Comparison of ENCODE assay signal across 9 cellular contexts in genomic region chr14:103716899-103717411, GRCh38. TPM values are rescaled to one million over a fixed set of nuclear protein-coding genes. Genes with fewer than 3 reads are reported as not detected.
A peak's percentile ranks its signal among the peaks of the same experiment; 100 is the strongest.
DNase-seq lines count a peak whose midpoint lies in the region; ATAC-seq, FAIRE-seq and TF ChIP-seq lines count a peak whose summit lies in the region.
"Had no signal": no experiment of that assay in that cellular context is flagged by ENCODE, and none has a peak within 500 bp of the region (broad histone marks: within the 10 kb centered on the region; RNA-seq: fewer than 3 reads in every experiment).

No MANE protein-coding gene starts in this region.

- H3K36me3 Mint-ChIP-seq in activated naive CD4-positive, alpha-beta T cell treated with anti-CD3 and anti-CD28 coated beads for 36 hours (ENCODE audit: low read depth) = peaks cover 15% of the 10 kb centered on the region

- H3K36me3 ChIP-seq in adipocyte (ENCODE audit: control insufficient read depth, insufficient read depth, low read length, severe bottlenecking) (no peaks in the 10 kb centered on the region), right lobe of liver (no peaks in the 10 kb centered on the region), tibial nerve (no peaks in the 10 kb centered on the region)

- no peaks in the 10 kb centered on the region for H3K27me3 Mint-ChIP-seq in activated naive CD4-positive, alpha-beta T cell treated with anti-CD3 and anti-CD28 coated beads for 36 hours (ENCODE audit: low read depth)

- intact Hi-C loops in activated naive CD4-positive, alpha-beta T cell treated with anti-CD3 and anti-CD28 coated beads for 36 hours (cut with micrococcal nuclease) = no loop called here
- intact Hi-C loops in right lobe of liver (cut with DNase I) = no loop called here

- peak overlapping the region; percentile 70 for H3K4me3 Mint-ChIP-seq in activated naive CD4-positive, alpha-beta T cell treated with anti-CD3 and anti-CD28 coated beads for 36 hours

- no peak for TF ChIP-seq CTCF in right lobe of liver (IDR thresholded peaks at IDR 0.05)
- no peak for TF ChIP-seq CTCF in tibial nerve (IDR thresholded peaks at IDR 0.05)

- no peak overlapping the region for H3K27ac ChIP-seq in right lobe of liver
- peak overlapping the region; percentile 59 to 95 (median 82) for H3K27ac ChIP-seq in tibial nerve

- peaks cover 41% of the 10 kb centered on the region for H3K4me1 Mint-ChIP-seq in activated naive CD4-positive, alpha-beta T cell treated with anti-CD3 and anti-CD28 coated beads for 36 hours (ENCODE audit: low read depth)

- no peaks in the 10 kb centered on the region for H3K27me3 ChIP-seq in adipocyte (replicated peaks; ENCODE audit: control insufficient read depth, insufficient read depth, low read length)
- no peaks in the 10 kb centered on the region for H3K27me3 ChIP-seq in right lobe of liver
- no peaks in the 10 kb centered on the region for H3K27me3 ChIP-seq in tibial nerve

- H3K4me3 ChIP-seq in adipocyte (ENCODE audit: low read length) (peak overlapping the region; percentile 84), right lobe of liver (peak overlapping the region; percentile 77 to 94 (median 91)), tibial nerve (peak overlapping the region; percentile 56 to 97 (median 74))

- peak overlapping the region; percentile 83 for H3K9ac ChIP-seq in adipocyte (ENCODE audit: low read length)

- no peak overlapping the region for H3K27ac Mint-ChIP-seq in activated naive CD4-positive, alpha-beta T cell treated with anti-CD3 and anti-CD28 coated beads for 36 hours

- no peak for TF ChIP-seq EP300 in tibial nerve (IDR thresholded peaks at IDR 0.05)

- CTCF ChIA-PET in activated naive CD4-positive, alpha-beta T cell treated with anti-CD3 and anti-CD28 coated beads for 36 hours (lab: Charles Lee) = no interaction called here

- H3K4me1 ChIP-seq in adipocyte (ENCODE audit: control insufficient read depth, insufficient read depth, low read length) = peaks cover 25% of the 10 kb centered on the region
- H3K4me1 ChIP-seq in right lobe of liver = peaks cover 0 to 7% (median 2%) of the 10 kb centered on the region in 4 donors
- peaks cover 0 to 84% (median 27%) of the 10 kb centered on the region in 4 donors for H3K4me1 ChIP-seq in tibial nerve

- DNase-seq in activated naive CD4-positive, alpha-beta T cell treated with anti-CD3 and anti-CD28 coated beads for 36 hours = no peak
- DNase-seq in activated naive CD4-positive, alpha-beta T cell treated with Interleukin-2 at 50 U/mL for 16 hours = no peak
- DNase-seq in adipocyte (ENCODE audit: low read depth) (no peak), right lobe of liver (no peak), tibial nerve (ENCODE audit: low spot score in 2 of 2) (no peak), dedifferentiated amniotic fluid mesenchymal stem cell (ENCODE audit: extremely low spot score) (no peak), nucleus accumbens (lab: John Stamatoyannopoulos, UW) (no peak), H54 (ENCODE audit: insufficient read length, low spot score) (no peak)

- H3K9me3 ChIP-seq in adipocyte (ENCODE audit: control insufficient read depth, low read length) (no peaks in the 10 kb centered on the region), right lobe of liver (no peaks in the 10 kb centered on the region), tibial nerve (no peaks in the 10 kb centered on the region)

- WGBS in right lobe of liver (ENCODE audit: insufficient coverage, low coverage, low lambda C conversion rate, missing lambda C conversion rate) = 74% methylated on average over 12 of the region's 17 CpGs
- WGBS in tibial nerve, 2 donors = 59 to 65% methylated on average over 17 of the region's 17 CpGs

- H3K9me3 Mint-ChIP-seq in activated naive CD4-positive, alpha-beta T cell treated with anti-CD3 and anti-CD28 coated beads for 36 hours = no peaks in the 10 kb centered on the region

- ATAC-seq in right lobe of liver = no peak

- TF ChIP-seq POLR2A in right lobe of liver (IDR thresholded peaks at IDR 0.05) (no peak), tibial nerve (IDR thresholded peaks at IDR 0.05) (no peak), H54 (IDR thresholded peaks at IDR 0.05; ENCODE audit: low read depth, low read length) (no peak)

- FAIRE-seq in H54 (lab: Jason Lieb, UNC) = no peak
- FAIRE-seq: urothelium cell line had no signal

RNA-seq across cellular contexts. Expression of gene ZFYVE21, which starts 1.3 kb away (rescaled TPM):
- 10 to 100 TPM in 1 of 2 experiments, 1 to 10 TPM in 1; 9.1 to 10.4 TPM for total RNA-seq in activated naive CD4-positive, alpha-beta T cell treated with anti-CD3 and anti-CD28 coated beads for 36 hours
- 10 to 100 TPM; 20.9 to 35.2 (median 27.6) TPM for total RNA-seq in right lobe of liver
- 100 to 1,000 TPM; 151 to 308 (median 224) TPM for total RNA-seq in tibial nerve

RNA-seq across cellular contexts. Expression of gene XRCC3, which starts 1.7 kb away (rescaled TPM):
- 10 to 100 TPM; 49.0 to 50.4 TPM for total RNA-seq in activated naive CD4-positive, alpha-beta T cell treated with anti-CD3 and anti-CD28 coated beads for 36 hours
- total RNA-seq in right lobe of liver (1 to 10 TPM in 5 of 6 experiments, under 1 TPM in 1; 0.88 to 6.3 (median 1.8) TPM), tibial nerve (10 to 100 TPM in 1 of 4 donors, 1 to 10 TPM in 3; 4.0 to 10.7 (median 6.2) TPM)

Comparison
In these comparisons a context has a peak if more than half of its experiments do, and no peak if none do; other contexts are left out.
1. H3K27ac ChIP-seq: peak in tibial nerve (4 of 4); none in right lobe of liver (0 of 3).
2. RNA of gene ZFYVE21, which starts 1.3 kb away (total RNA-seq): 151 to 308 TPM in tibial nerve; 20.9 to 35.2 TPM in right lobe of liver and 9.1 to 10.4 TPM in activated naive CD4-positive, alpha-beta T cell treated with anti-CD3 and anti-CD28 coated beads for 36 hours; every median in the first group is over 4 times any median in the second.
3. RNA of gene XRCC3, which starts 1.7 kb away (total RNA-seq): 49.0 to 50.4 TPM in activated naive CD4-positive, alpha-beta T cell treated with anti-CD3 and anti-CD28 coated beads for 36 hours; 4.0 to 10.7 TPM in tibial nerve and 0.88 to 6.3 TPM in right lobe of liver; every median in the first group is over 4 times any median in the second.
4. Peak in every context shown above with its lines, with median percentiles within 50 percentile points of each other: H3K4me3 ChIP-seq.